Comparison of ENCODE assay signal across 9 cellular contexts in the genomic region with DNA sequence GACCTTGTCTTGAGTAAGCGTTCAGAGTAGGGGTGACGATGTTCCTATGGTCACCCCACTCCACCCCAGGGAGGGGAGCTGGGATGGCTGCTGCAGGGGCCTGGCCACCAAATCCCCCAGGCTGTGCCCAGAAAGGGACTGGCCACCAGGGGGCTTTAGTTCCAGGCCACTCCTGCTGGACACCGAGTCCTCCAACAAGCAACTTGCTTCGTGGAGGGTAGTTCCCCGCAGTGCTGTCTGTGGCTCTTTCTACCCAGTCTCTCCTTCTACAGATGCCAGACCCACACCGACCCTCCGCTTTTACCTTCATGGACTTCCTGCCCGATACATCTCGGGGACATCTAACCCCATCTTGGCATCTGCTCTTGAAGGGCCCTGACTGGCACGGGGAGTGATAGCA. TPM values are rescaled to one million over a fixed set of nuclear protein-coding genes. Genes with fewer than 3 reads are reported as not detected.
DNase-seq lines count a peak whose midpoint lies in the region; ATAC-seq, FAIRE-seq and TF ChIP-seq lines count a peak whose summit lies in the region.
"Had no signal": no experiment of that assay in that cellular context is flagged by ENCODE, and none has a peak within 500 bp of the region (broad histone marks: within the 10 kb centered on the region; RNA-seq: fewer than 3 reads in every experiment).

No MANE protein-coding gene starts in this region.

- H3K4me3 Mint-ChIP-seq in mesothelial cell of epicardium = no peak overlapping the region

- H3K4me1 Mint-ChIP-seq in mesothelial cell of epicardium = peaks cover 78% of the 10 kb centered on the region

- FAIRE-seq in HTR-8/SVneo (lab: Jason Lieb, UNC) = no peak

- peak; percentile 67 for TF ChIP-seq CTCF in mesothelial cell of epicardium (IDR thresholded peaks at IDR 0.05; ENCODE audit: unreplicated experiment)

- H3K9me3 Mint-ChIP-seq in mesothelial cell of epicardium = no peaks in the 10 kb centered on the region

- H3K9me3 ChIP-seq in MG63 = no peaks in the 10 kb centered on the region

- peak overlapping the region; percentile 99 for H3K27ac Mint-ChIP-seq in mesothelial cell of epicardium

- H3K36me3 ChIP-seq in MG63 = no peaks in the 10 kb centered on the region

- DNase-seq in Caki2 (ENCODE audit: low read depth) (peak; percentile 34), MG63 (peak; percentile 33), ecto neural progenitor cell (ENCODE audit: low spot score) (peak; percentile 67), mesothelial cell of epicardium (ENCODE audit: low spot score in 2 of 2, unreplicated experiment in 2 of 2) (peak in 1 of 2 experiments; percentile 40), NCI-H345 (lab: John Stamatoyannopoulos, UW) (no peak), HTR-8/SVneo (ENCODE audit: insufficient read length, low spot score) (no peak)

- H3K27me3 Mint-ChIP-seq in mesothelial cell of epicardium (ENCODE audit: low read depth) = peaks cover 6% of the 10 kb centered on the region

- in situ Hi-C loops in Caki2 (cut with HindIII; ENCODE audit: low pct_unique_long_range_greater_than_20kb, low sequenced_read_pairs) = no loop called here

- ATAC-seq in HG03460 (IDR thresholded peaks at IDR 0.05; ENCODE audit: unreplicated experiment) = no peak
- ATAC-seq in HG02981 (IDR thresholded peaks at IDR 0.05; ENCODE audit: unreplicated experiment) = no peak
- ATAC-seq: activated CD4-positive, CD25-positive, alpha-beta regulatory T cell treated with anti-CD3 and anti-CD28 coated beads, Interleukin-2, amount 50 U/mL, for 24 hours had no signal

- H3K27me3 ChIP-seq in MG63 = peaks cover 12% of the 10 kb centered on the region

- H3K4me3 ChIP-seq in MG63 = no peak overlapping the region

- no peaks in the 10 kb centered on the region for H3K36me3 Mint-ChIP-seq in mesothelial cell of epicardium

RNA-seq across cellular contexts. Expression of a gene that starts 35.7 kb away (rescaled TPM):
- not detected in 2 replicates for total RNA-seq in Caki2 (2014; rRNA removed; shearing (Covaris generic); ENCODE audit: low replicate concordance)
- not detected in 2 replicates for total RNA-seq in MG63 (2014; rRNA removed; shearing (Covaris generic); ENCODE audit: low replicate concordance)
- 274 to 327 TPM (median 301 TPM) in 3 replicates for total RNA-seq in mesothelial cell of epicardium

Comparison
In these comparisons a context has a peak if more than half of its experiments do, and no peak if none do; other contexts are left out.
1. DNase-seq: peak in Caki2 (single experiment), MG63 (single experiment) and ecto neural progenitor cell (single experiment); none in NCI-H345 (single experiment) and HTR-8/SVneo (single experiment).
2. RNA of a gene that starts 35.7 kb away (total RNA-seq): 274 to 327 TPM in mesothelial cell of epicardium; not detected in Caki2 and not detected in MG63; every median in the first group is over 100 times any median in the second.